ENCODE assay signal across 12 cellular contexts in genomic region chr18:61948196-61948800, GRCh38. TPM values are rescaled to one million over a fixed set of nuclear protein-coding genes. Genes with fewer than 3 reads are reported as not detected.
A peak's percentile ranks its signal among the peaks of the same experiment; 100 is the strongest.
DNase-seq lines count a peak whose midpoint lies in the region; ATAC-seq and TF ChIP-seq lines count a peak whose summit lies in the region.
"Had no signal": no experiment of that assay in that cellular context is flagged by ENCODE, and none has a peak within 500 bp of the region (broad histone marks: within the 10 kb centered on the region; RNA-seq: fewer than 3 reads in every experiment).

No MANE protein-coding gene starts in this region.

- H3K27me3 Mint-ChIP-seq in osteocyte (ENCODE audit: unreplicated experiment), result no peaks in the 10 kb centered on the region
- H3K27me3 Mint-ChIP-seq in activated T-helper 17 cell treated with anti-CD3 and anti-CD28 coated beads, Interleukin-2, amount 50 U/mL, for 72 hours, result peaks cover 15% of the 10 kb centered on the region
- peaks cover 53% of the 10 kb centered on the region for H3K27me3 Mint-ChIP-seq in stimulated activated naive CD8-positive, alpha-beta T cell treated with anti-CD3 and anti-CD28 coated beads, Interleukin-15, amount 100 ng/mL, for 72 hours

- peaks cover 71% of the 10 kb centered on the region for H3K4me1 Mint-ChIP-seq in osteocyte (ENCODE audit: unreplicated experiment)
- peaks cover 6% of the 10 kb centered on the region for H3K4me1 Mint-ChIP-seq in activated T-helper 17 cell treated with anti-CD3 and anti-CD28 coated beads, Interleukin-2, amount 50 U/mL, for 72 hours
- peaks cover 60% of the 10 kb centered on the region for H3K4me1 Mint-ChIP-seq in stimulated activated naive CD8-positive, alpha-beta T cell treated with anti-CD3 and anti-CD28 coated beads, Interleukin-15, amount 100 ng/mL, for 72 hours

- H3K27ac Mint-ChIP-seq in osteocyte (ENCODE audit: unreplicated experiment), result peak overlapping the region; percentile 72
- no peak overlapping the region for H3K27ac Mint-ChIP-seq in activated T-helper 17 cell treated with anti-CD3 and anti-CD28 coated beads, Interleukin-2, amount 50 U/mL, for 72 hours
- no peak overlapping the region for H3K27ac Mint-ChIP-seq in stimulated activated naive CD8-positive, alpha-beta T cell treated with anti-CD3 and anti-CD28 coated beads, Interleukin-15, amount 100 ng/mL, for 72 hours
- H3K27ac Mint-ChIP-seq: activated B cell treated with CpG ODN at 0.5 μM for 24 hours; activated naive CD8-positive, alpha-beta T cell treated with anti-CD3 and anti-CD28 coated beads, Interleukin-2, amount 10 ng/mL, durations not matched to agents 7 days and 5 days had no signal

- no peak overlapping the region for H3K4me3 ChIP-seq in brain microvascular endothelial cell (ENCODE audit: low read depth, low read length)
- H3K4me3 ChIP-seq: gastroesophageal sphincter, K562 had no signal

- H3K4me3 Mint-ChIP-seq in osteocyte (ENCODE audit: unreplicated experiment), result no peak overlapping the region
- no peak overlapping the region for H3K4me3 Mint-ChIP-seq in activated T-helper 17 cell treated with anti-CD3 and anti-CD28 coated beads, Interleukin-2, amount 50 U/mL, for 72 hours
- H3K4me3 Mint-ChIP-seq in stimulated activated naive CD8-positive, alpha-beta T cell treated with anti-CD3 and anti-CD28 coated beads, Interleukin-15, amount 100 ng/mL, for 72 hours, result peak overlapping the region in 1 of 2 donors; percentile 28
- H3K4me3 Mint-ChIP-seq: activated B cell treated with CpG ODN at 0.5 μM for 24 hours; activated naive CD8-positive, alpha-beta T cell treated with anti-CD3 and anti-CD28 coated beads, Interleukin-2, amount 10 ng/mL, durations not matched to agents 7 days and 5 days had no signal

- H3K27me3 ChIP-seq in brain microvascular endothelial cell (replicated peaks), result no peaks in the 10 kb centered on the region
- H3K27me3 ChIP-seq: gastroesophageal sphincter had no signal

- H3K27ac ChIP-seq in brain microvascular endothelial cell, result peak overlapping the region; percentile 39
- H3K27ac ChIP-seq: gastroesophageal sphincter had no signal

- H3K9me3 Mint-ChIP-seq in osteocyte (ENCODE audit: unreplicated experiment), result no peaks in the 10 kb centered on the region
- H3K9me3 Mint-ChIP-seq in activated T-helper 17 cell treated with anti-CD3 and anti-CD28 coated beads, Interleukin-2, amount 50 U/mL, for 72 hours, result no peaks in the 10 kb centered on the region
- no peaks in the 10 kb centered on the region for H3K9me3 Mint-ChIP-seq in stimulated activated naive CD8-positive, alpha-beta T cell treated with anti-CD3 and anti-CD28 coated beads, Interleukin-15, amount 100 ng/mL, for 72 hours
- H3K9me3 Mint-ChIP-seq: activated B cell treated with CpG ODN at 0.5 μM for 24 hours had no signal

- peak; percentile 28 for DNase-seq in HCEC 1CT
- peak; percentile 24 for DNase-seq in brain microvascular endothelial cell
- peak; percentile 17 for DNase-seq in hepatic stellate cell (ENCODE audit: low spot score)
- no peak for DNase-seq in osteocyte (ENCODE audit: extremely low spot score, unreplicated experiment)
- no peak for DNase-seq in stimulated activated naive CD8-positive, alpha-beta T cell treated with anti-CD3 and anti-CD28 coated beads, Interleukin-15, amount 100 ng/mL, for 72 hours
- DNase-seq: activated B cell treated with CpG ODN at 0.5 μM for 24 hours; activated naive CD8-positive, alpha-beta T cell treated with anti-CD3 and anti-CD28 coated beads, Interleukin-2, amount 10 ng/mL, durations not matched to agents 7 days and 5 days; NCI-H1105 had no signal

- ATAC-seq in activated T-helper 17 cell treated with anti-CD3 and anti-CD28 coated beads, Interleukin-2, amount 50 U/mL, for 72 hours (replicated peaks), result no peak
- ATAC-seq in stimulated activated naive CD8-positive, alpha-beta T cell treated with anti-CD3 and anti-CD28 coated beads, Interleukin-15, amount 100 ng/mL, for 72 hours, result no peak
- no peak for ATAC-seq in GM21576 (IDR thresholded peaks at IDR 0.05; ENCODE audit: unreplicated experiment)
- ATAC-seq: gastroesophageal sphincter, K562 had no signal

- TF ChIP-seq CTCF in brain microvascular endothelial cell (IDR thresholded peaks at IDR 0.05; ENCODE audit: low read depth, low read length, missing control alignments) (no peak), osteocyte (IDR thresholded peaks at IDR 0.05) (no peak)

- H3K36me3 Mint-ChIP-seq in osteocyte (ENCODE audit: unreplicated experiment), result no peaks in the 10 kb centered on the region
- H3K36me3 Mint-ChIP-seq in activated T-helper 17 cell treated with anti-CD3 and anti-CD28 coated beads, Interleukin-2, amount 50 U/mL, for 72 hours (ENCODE audit: low read depth), result no peaks in the 10 kb centered on the region

- H3K36me3 ChIP-seq in brain microvascular endothelial cell (replicated peaks), result no peaks in the 10 kb centered on the region
- H3K36me3 ChIP-seq: gastroesophageal sphincter had no signal

- in situ Hi-C loops in brain microvascular endothelial cell (cut with HindIII; ENCODE audit: low pct_ligation_motif_present, low sequenced_read_pairs), result no loop called here

RNA-seq across cellular contexts. Expression of gene RNF152, which starts 55.5 kb away (rescaled TPM):
- total RNA-seq in osteocyte, result 70.0 and 76.4 TPM in 2 replicates
- total RNA-seq in activated T-helper 17 cell treated with anti-CD3 and anti-CD28 coated beads, Interleukin-2, amount 50 U/mL, for 72 hours, result under 1 TPM in 1 of 2 donors, not detected in 1; 0.11 TPM

Comparison
In these comparisons a context has a peak if more than half of its experiments do, and no peak if none do; other contexts are left out.
1. DNase-seq: peak in HCEC 1CT (single experiment), brain microvascular endothelial cell (single experiment) and hepatic stellate cell (single experiment); none in osteocyte (single experiment) and stimulated activated naive CD8-positive, alpha-beta T cell treated with anti-CD3 and anti-CD28 coated beads, Interleukin-15, amount 100 ng/mL, for 72 hours (0 of 2).
2. RNA of gene RNF152, which starts 55.5 kb away (total RNA-seq): 70.0 to 76.4 TPM in osteocyte; 0.11 TPM in activated T-helper 17 cell treated with anti-CD3 and anti-CD28 coated beads, Interleukin-2, amount 50 U/mL, for 72 hours; every median in the first group is over 10 times any median in the second.